11 cellular contexts compared by ENCODE assay signal in genomic region chr6:5115168-5115567, GRCh38. TPM values are rescaled to one million over a fixed set of nuclear protein-coding genes. Genes with fewer than 3 reads are reported as not detected.
DNase-seq lines count a peak whose midpoint lies in the region; ATAC-seq and TF ChIP-seq lines count a peak whose summit lies in the region.
"Had no signal": no experiment of that assay in that cellular context is flagged by ENCODE, and none has a peak within 500 bp of the region (broad histone marks: within the 10 kb centered on the region; RNA-seq: fewer than 3 reads in every experiment).

No MANE protein-coding gene starts in this region.

- peaks cover 11% of the 10 kb centered on the region for H3K36me3 Mint-ChIP-seq in neural progenitor cell
- H3K36me3 Mint-ChIP-seq in endothelial cell (ENCODE audit: low read depth, unreplicated experiment) = peaks cover 17% of the 10 kb centered on the region

- TF ChIP-seq CTCF in Peyer's patch (IDR thresholded peaks at IDR 0.05) (peak in 4 of 6 experiments; percentile 15 to 37 (median 28)), fibroblast of mammary gland (conservative IDR thresholded peaks at IDR 0.05; ENCODE audit: control insufficient read depth, insufficient read depth, low read depth, low read length) (peak; percentile 42), neural progenitor cell (IDR thresholded peaks at IDR 0.05) (peak; percentile 15), endothelial cell (IDR thresholded peaks at IDR 0.05; ENCODE audit: unreplicated experiment) (no peak)

- no peaks in the 10 kb centered on the region for H4K20me1 ChIP-seq in neural progenitor cell (ENCODE audit: low read depth)

- H3K9ac ChIP-seq in neural progenitor cell = no peak overlapping the region

- H3K27me3 Mint-ChIP-seq in neural progenitor cell (ENCODE audit: insufficient read depth, low read depth) (peaks cover 4% of the 10 kb centered on the region), endothelial cell (ENCODE audit: unreplicated experiment) (no peaks in the 10 kb centered on the region)

- H3K27ac Mint-ChIP-seq in neural progenitor cell (no peak overlapping the region), endothelial cell (ENCODE audit: unreplicated experiment) (no peak overlapping the region)

- no peaks in the 10 kb centered on the region for H3K27me3 ChIP-seq in Peyer's patch
- H3K27me3 ChIP-seq in neural progenitor cell = no peaks in the 10 kb centered on the region
- H3K27me3 ChIP-seq: adrenal gland had no signal

- H3K9me3 ChIP-seq in Peyer's patch (no peaks in the 10 kb centered on the region), neural progenitor cell (ENCODE audit: low read depth) (no peaks in the 10 kb centered on the region)
- H3K9me3 ChIP-seq: adrenal gland had no signal

- no peak overlapping the region for H3K4me2 ChIP-seq in neural progenitor cell

- TF ChIP-seq POLR2A in Peyer's patch (IDR thresholded peaks at IDR 0.05) = no peak

- H3K9me3 Mint-ChIP-seq in neural progenitor cell (no peaks in the 10 kb centered on the region), endothelial cell (ENCODE audit: unreplicated experiment) (no peaks in the 10 kb centered on the region)

- no peak for ATAC-seq in HG03432 (IDR thresholded peaks at IDR 0.05; ENCODE audit: unreplicated experiment)

- H3K27ac ChIP-seq in Peyer's patch = no peak overlapping the region
- H3K27ac ChIP-seq in neural progenitor cell = no peak overlapping the region
- H3K27ac ChIP-seq: adrenal gland had no signal

- no peak overlapping the region for H2AFZ ChIP-seq in neural progenitor cell (replicated peaks)

- H3K4me3 Mint-ChIP-seq in neural progenitor cell (no peak overlapping the region), endothelial cell (ENCODE audit: unreplicated experiment) (no peak overlapping the region)

- H3K4me1 ChIP-seq in Peyer's patch (no peaks in the 10 kb centered on the region), neural progenitor cell (no peaks in the 10 kb centered on the region)

- DNase-seq in EH (ENCODE audit: low read depth) (peak; percentile 36), Peyer's patch (no peak), fibroblast of mammary gland (ENCODE audit: low read depth) (peak; percentile 71), neural progenitor cell (ENCODE audit: low spot score) (no peak), iPS-NIHi7 (ENCODE audit: extremely low spot score) (no peak), SW 1271 (lab: John Stamatoyannopoulos, UW) (no peak), endothelial cell (ENCODE audit: low spot score) (no peak)
- DNase-seq: activated T-cell treated with anti-CD3 and anti-CD28 coated beads for 4 hours, adrenal gland, NCI-H345 had no signal

- H3K4me1 Mint-ChIP-seq in neural progenitor cell = no peaks in the 10 kb centered on the region
- H3K4me1 Mint-ChIP-seq in endothelial cell (ENCODE audit: unreplicated experiment) = peaks cover 9% of the 10 kb centered on the region

- H3K36me3 ChIP-seq in Peyer's patch (no peaks in the 10 kb centered on the region), neural progenitor cell (no peaks in the 10 kb centered on the region)
- H3K36me3 ChIP-seq: adrenal gland had no signal

- H3K79me2 ChIP-seq in neural progenitor cell (ENCODE audit: low read depth) = no peaks in the 10 kb centered on the region

- no peak overlapping the region for H3K4me3 ChIP-seq in Peyer's patch
- no peak overlapping the region for H3K4me3 ChIP-seq in fibroblast of mammary gland (ENCODE audit: control insufficient read depth, low read depth, low read length)
- no peak overlapping the region for H3K4me3 ChIP-seq in neural progenitor cell
- H3K4me3 ChIP-seq: adrenal gland had no signal

- no peaks in the 10 kb centered on the region for H3F3A ChIP-seq in neural progenitor cell (ENCODE audit: low read depth)

RNA-seq across cellular contexts. Expression of gene PPP1R3G, which starts 30.0 kb away (rescaled TPM):
- total RNA-seq in Peyer's patch = 1 to 10 TPM in 1 of 4 donors, under 1 TPM in 1, not detected in 2; 0.35 to 1.7 TPM
- total RNA-seq in neural progenitor cell (ENCODE audit: low replicate concordance) = 0.15 and 0.36 TPM in 2 replicates
- 0.05 TPM for total RNA-seq in endothelial cell (ENCODE audit: unreplicated experiment)

Comparison
In these comparisons a context has a peak if more than half of its experiments do, and no peak if none do; other contexts are left out.
1. DNase-seq: peak in EH (single experiment) and fibroblast of mammary gland (single experiment); none in Peyer's patch (0 of 3), neural progenitor cell (single experiment), iPS-NIHi7 (single experiment), SW 1271 (0 of 2) and endothelial cell (single experiment).